13 cellular contexts compared by ENCODE assay signal in genomic region chr2:26112201-26112600, GRCh38.
A peak's percentile ranks its signal among the peaks of the same experiment; 100 is the strongest.
DNase-seq lines count a peak whose midpoint lies in the region; ATAC-seq, FAIRE-seq and TF ChIP-seq lines count a peak whose summit lies in the region.
"Had no signal": no experiment of that assay in that cellular context is flagged by ENCODE, and none has a peak within 500 bp of the region (broad histone marks: within the 10 kb centered on the region; RNA-seq: fewer than 3 reads in every experiment).

No MANE protein-coding gene starts in this region.

- H3K9me3 ChIP-seq in GM12878 (replicated peaks; ENCODE audit: control insufficient read depth, insufficient read depth, low read length) (no peaks in the 10 kb centered on the region), osteoblast (ENCODE audit: low read depth, low read length) (no peaks in the 10 kb centered on the region)

- H3K27me3 ChIP-seq in GM12878 (replicated peaks in 1 of 2; ENCODE audit: control insufficient read depth in 2 of 2, insufficient read depth in 2 of 2, low read length in 1 of 2) (no peaks in the 10 kb centered on the region), osteoblast (ENCODE audit: insufficient read depth, low read length) (no peaks in the 10 kb centered on the region)

- FAIRE-seq in GM12878 (lab: Jason Lieb, UNC), result no peak
- FAIRE-seq: A204.1, GM12891, H54 had no signal

- H3K9me3 Mint-ChIP-seq in activated naive CD8-positive, alpha-beta T cell (ENCODE audit: low read depth), result no peaks in the 10 kb centered on the region
- H3K9me3 Mint-ChIP-seq in activated naive CD8-positive, alpha-beta T cell treated with anti-CD3 and anti-CD28 coated beads, Interleukin-2, amount 50 U/mL, for 24 hours, result no peaks in the 10 kb centered on the region

- peaks cover 2% of the 10 kb centered on the region for H3K79me2 ChIP-seq in GM12878 (ENCODE audit: control insufficient read depth, insufficient read depth, low read length)
- H3K79me2 ChIP-seq in osteoblast (ENCODE audit: insufficient read depth, low read length), result peaks cover 68% of the 10 kb centered on the region

- ATAC-seq in activated naive CD8-positive, alpha-beta T cell treated with anti-CD3 and anti-CD28 coated beads, Interleukin-2, amount 50 U/mL, for 24 hours, result no peak
- ATAC-seq in GM12878, result no peak
- ATAC-seq: HCT116 had no signal

- in situ Hi-C loops in GM12878 (cut with MboI), result no loop called here

- H4K20me1 ChIP-seq in GM12878 (ENCODE audit: control insufficient read depth, insufficient read depth) (no peaks in the 10 kb centered on the region), osteoblast (ENCODE audit: insufficient read depth, low read length) (peaks cover 18% of the 10 kb centered on the region)

- no peak for TF ChIP-seq POLR2A in GM12878 (IDR thresholded peaks at IDR 0.05; ENCODE audit: low read depth, low read length)

- H3K4me1 ChIP-seq in GM12878 (ENCODE audit: control insufficient read depth, insufficient read depth, low read length), result no peaks in the 10 kb centered on the region; the same call in 1 of the 2 replicates
- H3K4me1 ChIP-seq in osteoblast (ENCODE audit: insufficient read depth, low read length), result no peaks in the 10 kb centered on the region

- RAD21 ChIA-PET in GM12878 (lab: Charles Lee; ENCODE audit: unreplicated experiment), result no interaction called here

- CTCF ChIA-PET in GM12878 (lab: Yijun Ruan, JAX), result no interaction called here

- H3K27ac ChIP-seq in GM12878 (ENCODE audit: control insufficient read depth, insufficient read depth), result no peak overlapping the region
- no peak overlapping the region for H3K27ac ChIP-seq in osteoblast (ENCODE audit: low read depth, low read length)
- H3K27ac ChIP-seq: GM23248 had no signal

- no peak overlapping the region for H3K4me3 Mint-ChIP-seq in activated naive CD8-positive, alpha-beta T cell
- H3K4me3 Mint-ChIP-seq in activated naive CD8-positive, alpha-beta T cell treated with anti-CD3 and anti-CD28 coated beads, Interleukin-2, amount 50 U/mL, for 24 hours, result no peak overlapping the region

- peak overlapping the region; percentile 17 for H3K27ac Mint-ChIP-seq in activated naive CD8-positive, alpha-beta T cell
- no peak overlapping the region for H3K27ac Mint-ChIP-seq in activated naive CD8-positive, alpha-beta T cell treated with anti-CD3 and anti-CD28 coated beads, Interleukin-2, amount 50 U/mL, for 24 hours

- TF ChIP-seq CTCF in GM12878 (IDR thresholded peaks at IDR 0.05 in 2 of 3, conservative IDR thresholded peaks at IDR 0.05 in 1 of 3; ENCODE audit: control insufficient read depth in 2 of 3, extremely low read depth in 1 of 3, insufficient read depth in 1 of 3, low read depth in 3 of 3, low read length in 3 of 3) (no peak), osteoblast (IDR thresholded peaks at IDR 0.05; ENCODE audit: extremely low read depth, low read depth, low read length) (no peak)

- peaks cover 6 to 20% of the 10 kb centered on the region in 2 experiments for H3K36me3 ChIP-seq in GM12878 (ENCODE audit: control insufficient read depth in 2 of 2, insufficient read depth in 2 of 2, low read length in 1 of 2)
- peaks cover 17% of the 10 kb centered on the region for H3K36me3 ChIP-seq in osteoblast (ENCODE audit: insufficient read depth, low read length)

- H3K4me2 ChIP-seq in GM12878 (ENCODE audit: control insufficient read depth, insufficient read depth) (no peak overlapping the region), osteoblast (ENCODE audit: insufficient read depth, low read length) (no peak overlapping the region)

- peaks cover 9% of the 10 kb centered on the region for H3K36me3 Mint-ChIP-seq in activated naive CD8-positive, alpha-beta T cell
- H3K36me3 Mint-ChIP-seq in activated naive CD8-positive, alpha-beta T cell treated with anti-CD3 and anti-CD28 coated beads, Interleukin-2, amount 50 U/mL, for 24 hours (ENCODE audit: low read depth), result peaks cover 37% of the 10 kb centered on the region

- H3K4me3 ChIP-seq in GM12878 (no peak overlapping the region), osteoblast (ENCODE audit: insufficient read depth, low read length) (no peak overlapping the region)
- H3K4me3 ChIP-seq: GM23248 had no signal

- H3K27me3 Mint-ChIP-seq in activated naive CD8-positive, alpha-beta T cell, result no peaks in the 10 kb centered on the region
- H3K27me3 Mint-ChIP-seq in activated naive CD8-positive, alpha-beta T cell treated with anti-CD3 and anti-CD28 coated beads, Interleukin-2, amount 50 U/mL, for 24 hours, result no peaks in the 10 kb centered on the region

- SMC1A ChIA-PET in GM12878 (lab: Charles Lee; ENCODE audit: uncharacterized antibody, unreplicated experiment), result no interaction called here

- H3K4me1 Mint-ChIP-seq in activated naive CD8-positive, alpha-beta T cell (ENCODE audit: low read depth), result peaks cover 12% of the 10 kb centered on the region
- H3K4me1 Mint-ChIP-seq in activated naive CD8-positive, alpha-beta T cell treated with anti-CD3 and anti-CD28 coated beads, Interleukin-2, amount 50 U/mL, for 24 hours, result peaks cover 20% of the 10 kb centered on the region

- no peak for TF ChIP-seq EP300 in GM12878 (IDR thresholded peaks at IDR 0.05; ENCODE audit: borderline replicate concordance in 1 of 2, control insufficient read depth in 1 of 2, low read depth in 2 of 2, low read length in 2 of 2)

- intact Hi-C loops in GM12878 (cut with micrococcal nuclease; ENCODE audit: unreplicated experiment), result no loop called here

- whole genome bisulfite sequencing in GM12878 (ENCODE audit: insufficient coverage, insufficient replicate concordance, low lambda C conversion rate, missing lambda C conversion rate), result 100% methylated on average over 1 of the region's 1 CpG

- H3K9ac ChIP-seq in GM12878 (ENCODE audit: control insufficient read depth, insufficient read depth, low read length), result no peak overlapping the region
- H3K9ac ChIP-seq: GM23248 had no signal

- H2AFZ ChIP-seq in GM12878 (ENCODE audit: control insufficient read depth, low read depth, low read length) (no peak overlapping the region), osteoblast (ENCODE audit: low read length) (no peak overlapping the region)
- H2AFZ ChIP-seq: GM23248 had no signal

- POLR2A ChIA-PET in GM12878 (lab: Charles Lee), result no interaction called here

- TSS peak; percentile 8 for BruUV-seq in GM12878 (replicated peaks; lab: Mats Ljungman, UMichigan)

- DNase-seq in activated naive CD8-positive, alpha-beta T cell treated with anti-CD3 and anti-CD28 coated beads, Interleukin-2, amount 50 U/mL, for 24 hours, result no peak
- no peak for DNase-seq in GM12878 (ENCODE audit: low read depth, low spot score)
- DNase-seq in osteoblast (ENCODE audit: insufficient read length, low spot score, missing footprints), result peak; percentile 45
- no peak for DNase-seq in islet precursor cell
- no peak for DNase-seq in activated effector memory CD4-positive, alpha-beta T cell treated with anti-CD3 and anti-CD28 coated beads, Interleukin-2, amount 50 U/mL, for 16 hours
- no peak for DNase-seq in D341Med (ENCODE audit: low spot score)
- DNase-seq: DMS 273 treated with DMSO at 0.1 percent for 48 hours, GM23248 had no signal

- no peak for TF ChIP-seq RAD21 in GM12878 (IDR thresholded peaks at IDR 0.05; ENCODE audit: insufficient read depth, low read depth, low read length)

TF ChIP-seq in GM12878, 131 proteins besides CTCF, POLR2A, EP300 and RAD21 (continues in another document):
- TF ChIP-seq PAX8 (IDR thresholded peaks at IDR 0.05), result no peak
- TF ChIP-seq, protein P1, sequence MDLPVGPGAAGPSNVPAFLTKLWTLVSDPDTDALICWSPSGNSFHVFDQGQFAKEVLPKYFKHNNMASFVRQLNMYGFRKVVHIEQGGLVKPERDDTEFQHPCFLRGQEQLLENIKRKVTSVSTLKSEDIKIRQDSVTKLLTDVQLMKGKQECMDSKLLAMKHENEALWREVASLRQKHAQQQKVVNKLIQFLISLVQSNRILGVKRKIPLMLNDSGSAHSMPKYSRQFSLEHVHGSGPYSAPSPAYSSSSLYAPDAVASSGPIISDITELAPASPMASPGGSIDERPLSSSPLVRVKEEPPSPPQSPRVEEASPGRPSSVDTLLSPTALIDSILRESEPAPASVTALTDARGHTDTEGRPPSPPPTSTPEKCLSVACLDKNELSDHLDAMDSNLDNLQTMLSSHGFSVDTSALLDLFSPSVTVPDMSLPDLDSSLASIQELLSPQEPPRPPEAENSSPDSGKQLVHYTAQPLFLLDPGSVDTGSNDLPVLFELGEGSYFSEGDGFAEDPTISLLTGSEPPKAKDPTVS (IDR thresholded peaks at IDR 0.05; ENCODE audit: low read depth, low read length), result no peak
- TF ChIP-seq CBFB (IDR thresholded peaks at IDR 0.05; ENCODE audit: low read depth), result no peak
- no peak for TF ChIP-seq SUZ12 (IDR thresholded peaks at IDR 0.05; ENCODE audit: unreplicated experiment)
- no peak for TF ChIP-seq KLF5 (IDR thresholded peaks at IDR 0.05; ENCODE audit: partially characterized antibody)
- TF ChIP-seq, protein P2, sequence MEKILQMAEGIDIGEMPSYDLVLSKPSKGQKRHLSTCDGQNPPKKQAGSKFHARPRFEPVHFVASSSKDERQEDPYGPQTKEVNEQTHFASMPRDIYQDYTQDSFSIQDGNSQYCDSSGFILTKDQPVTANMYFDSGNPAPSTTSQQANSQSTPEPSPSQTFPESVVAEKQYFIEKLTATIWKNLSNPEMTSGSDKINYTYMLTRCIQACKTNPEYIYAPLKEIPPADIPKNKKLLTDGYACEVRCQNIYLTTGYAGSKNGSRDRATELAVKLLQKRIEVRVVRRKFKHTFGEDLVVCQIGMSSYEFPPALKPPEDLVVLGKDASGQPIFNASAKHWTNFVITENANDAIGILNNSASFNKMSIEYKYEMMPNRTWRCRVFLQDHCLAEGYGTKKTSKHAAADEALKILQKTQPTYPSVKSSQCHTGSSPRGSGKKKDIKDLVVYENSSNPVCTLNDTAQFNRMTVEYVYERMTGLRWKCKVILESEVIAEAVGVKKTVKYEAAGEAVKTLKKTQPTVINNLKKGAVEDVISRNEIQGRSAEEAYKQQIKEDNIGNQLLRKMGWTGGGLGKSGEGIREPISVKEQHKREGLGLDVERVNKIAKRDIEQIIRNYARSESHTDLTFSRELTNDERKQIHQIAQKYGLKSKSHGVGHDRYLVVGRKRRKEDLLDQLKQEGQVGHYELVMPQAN (conservative IDR thresholded peaks at IDR 0.05), result no peak
- TF ChIP-seq CHD4 (IDR thresholded peaks at IDR 0.05), result no peak
- TF ChIP-seq BCL3 (IDR thresholded peaks at IDR 0.05; ENCODE audit: borderline replicate concordance, insufficient read depth, low read depth, low read length, poor library complexity, severe bottlenecking), result no peak
